In genomic region chr10:103083266-103083976, GRCh38 we compare ENCODE assay signal across 1 cellular context.
A peak's percentile ranks its signal among the peaks of the same experiment; 100 is the strongest.
TF ChIP-seq lines count a peak whose summit lies in the region.

No MANE protein-coding gene starts in this region.

TF ChIP-seq in GM23338, 12 proteins besides CTCF, POLR2A, EP300 and RAD21:
- TF ChIP-seq ZNF114 (CRISPR knock-in tag; IDR thresholded peaks at IDR 0.05), result no peak
- no peak for TF ChIP-seq JUNB (IDR thresholded peaks at IDR 0.05; ENCODE audit: unreplicated experiment)
- no peak for TF ChIP-seq CREB1 (CRISPR knock-in tag; IDR thresholded peaks at IDR 0.05; ENCODE audit: low read depth)
- no peak for TF ChIP-seq REST (IDR thresholded peaks at IDR 0.05; ENCODE audit: unreplicated experiment)
- no peak for TF ChIP-seq EZH2phosphoT487 (IDR thresholded peaks at IDR 0.05; ENCODE audit: unreplicated experiment)
- no peak for TF ChIP-seq EZH2 (IDR thresholded peaks at IDR 0.05; ENCODE audit: low read depth, unreplicated experiment)
- TF ChIP-seq ZNF331 (CRISPR knock-in tag; IDR thresholded peaks at IDR 0.05; ENCODE audit: low read depth), result no peak
- 0 out of 2 replicates have a peak, but pooled peaks have one; percentile 17 for TF ChIP-seq POLR2AphosphoS5 (IDR thresholded peaks at IDR 0.05; ENCODE audit: low read depth)
